ENCODE assay signal across 1 cellular context in genomic region chr19:555474-555808, GRCh38.
TF ChIP-seq lines count a peak whose summit lies in the region.

No MANE protein-coding gene starts in this region.

TF ChIP-seq in HepG2, 621 proteins besides CTCF, POLR2A, EP300 and RAD21:
- TF ChIP-seq DPF2 (CRISPR knock-in tag; IDR thresholded peaks at IDR 0.05; ENCODE audit: borderline replicate concordance, low read depth) (peak; percentile 8; the same call in 1 of the 2 replicates), ZNF460 (CRISPR knock-in tag; IDR thresholded peaks at IDR 0.05; ENCODE audit: borderline replicate concordance) (0 out of 2 replicates have a peak, but pooled peaks have one; percentile 79), MAX (IDR thresholded peaks at IDR 0.05) (0 out of 2 replicates have a peak, but pooled peaks have one; percentile 32), ADNP (CRISPR knock-in tag; IDR thresholded peaks at IDR 0.05) (no peak)
